In genomic region chr6:123515715-123516114, GRCh38 we compare ENCODE assay signal across 21 cellular contexts.
A peak's percentile ranks its signal among the peaks of the same experiment; 100 is the strongest.
DNase-seq lines count a peak whose midpoint lies in the region; ATAC-seq, FAIRE-seq and TF ChIP-seq lines count a peak whose summit lies in the region.
"Had no signal": no experiment of that assay in that cellular context is flagged by ENCODE, and none has a peak within 500 bp of the region (broad histone marks: within the 10 kb centered on the region; RNA-seq: fewer than 3 reads in every experiment).

No MANE protein-coding gene starts in this region.

- H3K36me3 Mint-ChIP-seq in astrocyte (ENCODE audit: low read depth, unreplicated experiment), result no peaks in the 10 kb centered on the region
- no peaks in the 10 kb centered on the region for H3K36me3 Mint-ChIP-seq in effector memory CD8-positive, alpha-beta T cell (ENCODE audit: insufficient read depth)

- FAIRE-seq in HepG2 (lab: Jason Lieb, UNC) (no peak), astrocyte (lab: Jason Lieb, UNC) (no peak)
- FAIRE-seq: GM12892, H54 had no signal

- no peak overlapping the region for H3K4me2 ChIP-seq in HepG2 (ENCODE audit: low read depth, low read length)
- H3K4me2 ChIP-seq in astrocyte (ENCODE audit: low read length), result no peak overlapping the region
- H3K4me2 ChIP-seq: KMS-11 had no signal

- TF ChIP-seq CTCF in HepG2 (CRISPR knock-in tag; IDR thresholded peaks at IDR 0.05), result no peak
- TF ChIP-seq CTCF in right lobe of liver (IDR thresholded peaks at IDR 0.05), result no peak
- TF ChIP-seq CTCF in astrocyte (IDR thresholded peaks at IDR 0.05; ENCODE audit: insufficient read depth, low read depth, low read length), result no peak
- no peak for TF ChIP-seq CTCF in omental fat pad (IDR thresholded peaks at IDR 0.05)
- no peak for TF ChIP-seq CTCF in GM10266 (IDR thresholded peaks at IDR 0.05; ENCODE audit: control insufficient read depth, insufficient read depth, low read depth, missing control alignments)

- H3K79me2 ChIP-seq in HepG2 (ENCODE audit: insufficient read depth, low read length), result no peaks in the 10 kb centered on the region
- no peaks in the 10 kb centered on the region for H3K79me2 ChIP-seq in astrocyte (ENCODE audit: insufficient read depth, low read length)

- H3K9ac ChIP-seq in HepG2 (ENCODE audit: insufficient read depth, low read depth, low read length), result no peak overlapping the region
- H3K9ac ChIP-seq in astrocyte (ENCODE audit: low read length), result no peak overlapping the region
- H3K9ac ChIP-seq: KMS-11 had no signal

- H3K9me3 ChIP-seq in HepG2 (ENCODE audit: low read length), result no peaks in the 10 kb centered on the region
- H3K9me3 ChIP-seq in right lobe of liver, result no peaks in the 10 kb centered on the region
- no peaks in the 10 kb centered on the region for H3K9me3 ChIP-seq in astrocyte (ENCODE audit: insufficient read depth, low read depth, low read length)
- no peaks in the 10 kb centered on the region for H3K9me3 ChIP-seq in aorta (ENCODE audit: control insufficient read depth, low read length)
- H3K9me3 ChIP-seq: MG63 had no signal

- H4K20me1 ChIP-seq in HepG2 (ENCODE audit: insufficient read depth, low read length), result no peaks in the 10 kb centered on the region
- H4K20me1 ChIP-seq in astrocyte (ENCODE audit: insufficient read depth, low read length), result no peaks in the 10 kb centered on the region

- no peaks in the 10 kb centered on the region for H3K9me3 Mint-ChIP-seq in astrocyte (ENCODE audit: unreplicated experiment)
- H3K9me3 Mint-ChIP-seq in effector memory CD8-positive, alpha-beta T cell, result peaks cover 0 to 5% of the 10 kb centered on the region in 2 donors

- H3K27ac ChIP-seq in HepG2 (ENCODE audit: extremely low read length, insufficient read depth, low read length) (no peak overlapping the region), right lobe of liver (no peak overlapping the region), astrocyte (ENCODE audit: low read depth, low read length) (no peak overlapping the region), aorta (ENCODE audit: low read depth in 1 of 2, low read length in 2 of 2) (no peak overlapping the region)
- H3K27ac ChIP-seq: KMS-11 had no signal

- TF ChIP-seq POLR2A in HepG2 (IDR thresholded peaks at IDR 0.05; ENCODE audit: insufficient read depth in 1 of 2, low read depth in 2 of 2, low read length in 2 of 2), result no peak
- TF ChIP-seq POLR2A in right lobe of liver (IDR thresholded peaks at IDR 0.05), result no peak

- no peak overlapping the region for H3K4me3 Mint-ChIP-seq in astrocyte (ENCODE audit: unreplicated experiment)
- H3K4me3 Mint-ChIP-seq in effector memory CD8-positive, alpha-beta T cell, result no peak overlapping the region
- H3K4me3 Mint-ChIP-seq: B cell; CD4-positive, alpha-beta T cell had no signal

- no TSS peak for BruUV-seq in HepG2 (replicated peaks; lab: Mats Ljungman, UMichigan)

- no peaks in the 10 kb centered on the region for H3K27me3 Mint-ChIP-seq in astrocyte (ENCODE audit: low read depth, unreplicated experiment)
- no peaks in the 10 kb centered on the region for H3K27me3 Mint-ChIP-seq in effector memory CD8-positive, alpha-beta T cell
- H3K27me3 Mint-ChIP-seq: B cell; CD4-positive, alpha-beta T cell had no signal

- CTCF ChIA-PET in HepG2 (lab: Yijun Ruan, JAX; ENCODE audit: low intra/inter-chr PET ratio, low total read pairs), result no interaction called here

- peak overlapping the region; percentile 77 for H3K27ac Mint-ChIP-seq in astrocyte (ENCODE audit: unreplicated experiment)
- no peak overlapping the region for H3K27ac Mint-ChIP-seq in effector memory CD8-positive, alpha-beta T cell
- H3K27ac Mint-ChIP-seq: B cell; CD4-positive, alpha-beta T cell had no signal

- TF ChIP-seq EP300 in HepG2 (IDR thresholded peaks at IDR 0.05; ENCODE audit: low read depth in 2 of 2, low read length in 2 of 2) (no peak), HepG2 (CRISPR knock-in tag; IDR thresholded peaks at IDR 0.05; ENCODE audit: borderline replicate concordance) (no peak)

- no peaks in the 10 kb centered on the region for H3K36me3 ChIP-seq in HepG2 (replicated peaks in 1 of 2; ENCODE audit: control insufficient read depth in 1 of 2, insufficient read depth in 2 of 2, low read length in 2 of 2)
- no peaks in the 10 kb centered on the region for H3K36me3 ChIP-seq in right lobe of liver
- no peaks in the 10 kb centered on the region for H3K36me3 ChIP-seq in astrocyte (ENCODE audit: insufficient read depth, low read length)
- H3K36me3 ChIP-seq in aorta (ENCODE audit: control insufficient read depth in 1 of 2, insufficient read depth in 2 of 2, low read length in 1 of 2), result no peaks in the 10 kb centered on the region
- H3K36me3 ChIP-seq: MG63 had no signal

- no peak for DNase-seq in HepG2 (ENCODE audit: low spot score)
- no peak for DNase-seq in right lobe of liver
- DNase-seq in astrocyte (ENCODE audit: low read depth), result no peak
- DNase-seq in omental fat pad (ENCODE audit: low spot score), result no peak
- no peak for DNase-seq in aorta
- DNase-seq in effector memory CD8-positive, alpha-beta T cell, result no peak
- no peak for DNase-seq in GM10266 (ENCODE audit: extremely low spot score)
- no peak for DNase-seq in DMS114 treated with DMSO at 0.1 percent for 48 hours (lab: John Stamatoyannopoulos, UW; ENCODE audit: unreplicated experiment)
- DNase-seq: Calu3; CD4-positive, alpha-beta T cell; DMS79; MG63; NCI-H187 treated with DMSO at 0.1 percent for 48 hours; NCI-H2171 treated with DMSO at 0.1 percent for 48 hours; NCI-H510A; NCI-H82; SHP77 treated with DMSO at 0.1 percent for 48 hours had no signal

- H3K4me3 ChIP-seq in HepG2 (replicated peaks in 1 of 3; ENCODE audit: insufficient read depth in 1 of 3, low read depth in 2 of 3, low read length in 3 of 3) (no peak overlapping the region), right lobe of liver (no peak overlapping the region), astrocyte (ENCODE audit: insufficient read depth, low read depth, low read length) (no peak overlapping the region), aorta (ENCODE audit: low read length in 2 of 2) (no peak overlapping the region)
- H3K4me3 ChIP-seq: MG63 had no signal

- 2% methylated on average over 2 of the region's 2 CpGs for WGBS in HepG2 (ENCODE audit: low lambda C conversion rate)
- 55% methylated on average over 2 of the region's 2 CpGs for WGBS in right lobe of liver (ENCODE audit: insufficient coverage, low coverage, low lambda C conversion rate, missing lambda C conversion rate)
- WGBS in aorta, 2 donors, result 31% methylated on average over 2 of the region's 2 CpGs

- no peaks in the 10 kb centered on the region for H3K27me3 ChIP-seq in HepG2 (ENCODE audit: control insufficient read depth in 1 of 2, insufficient read depth in 2 of 2, low read length in 2 of 2)
- H3K27me3 ChIP-seq in right lobe of liver, result no peaks in the 10 kb centered on the region
- H3K27me3 ChIP-seq in astrocyte (ENCODE audit: insufficient read depth, low read length), result no peaks in the 10 kb centered on the region
- H3K27me3 ChIP-seq in aorta (ENCODE audit: control insufficient read depth in 1 of 2, insufficient read depth in 2 of 2, low read length in 1 of 2), result no peaks in the 10 kb centered on the region
- H3K27me3 ChIP-seq: MG63 had no signal

- in situ Hi-C loops in HepG2 (cut with HindIII; ENCODE audit: extremely low pct_ligation_motif_present, low pct_unique_long_range_greater_than_20kb), result no loop called here

- peaks cover 4% of the 10 kb centered on the region for H3K4me1 Mint-ChIP-seq in astrocyte (ENCODE audit: low read depth, unreplicated experiment)
- H3K4me1 Mint-ChIP-seq in effector memory CD8-positive, alpha-beta T cell (ENCODE audit: low read depth in 2 of 2), result no peaks in the 10 kb centered on the region
- H3K4me1 Mint-ChIP-seq: B cell had no signal

- H2AFZ ChIP-seq in HepG2 (ENCODE audit: low read length) (peak overlapping the region; percentile 7), astrocyte (ENCODE audit: low read depth, low read length) (no peak overlapping the region)

- TF ChIP-seq RAD21 in HepG2 (CRISPR knock-in tag; IDR thresholded peaks at IDR 0.05), result no peak

- no peaks in the 10 kb centered on the region for H3K4me1 ChIP-seq in HepG2 (ENCODE audit: insufficient read depth, low read length)
- no peaks in the 10 kb centered on the region for H3K4me1 ChIP-seq in right lobe of liver
- no peaks in the 10 kb centered on the region for H3K4me1 ChIP-seq in astrocyte (ENCODE audit: insufficient read depth, low read length)
- no peaks in the 10 kb centered on the region for H3K4me1 ChIP-seq in aorta (ENCODE audit: control insufficient read depth in 1 of 2, insufficient read depth in 2 of 2, low read length in 2 of 2)

- POLR2A ChIA-PET in HepG2 (lab: Yijun Ruan, JAX), result no interaction called here

- intact Hi-C loops in HepG2 (cut with micrococcal nuclease; ENCODE audit: unreplicated experiment), result no loop called here
- intact Hi-C loops in right lobe of liver (cut with DNase I), result no loop called here
- intact Hi-C loops in aorta (cut with DNase I), result no loop called here

- ATAC-seq in HepG2, result no peak
- no peak for ATAC-seq in right lobe of liver
- peak; percentile 52 for ATAC-seq in omental fat pad (ENCODE audit: low FRiP score)
- peak; percentile 55 for ATAC-seq in aorta (ENCODE audit: low FRiP score)
- no peak for ATAC-seq in effector memory CD8-positive, alpha-beta T cell (replicated peaks)

TF ChIP-seq in HepG2, 621 proteins besides CTCF, POLR2A, EP300 and RAD21 (continues in another document):
- TF ChIP-seq ATF4 (CRISPR knock-in tag; IDR thresholded peaks at IDR 0.05) (peak in 1 of 2 experiments; percentile 90; a peak in 2 of 4 replicates), MAFK (conservative IDR thresholded peaks at IDR 0.05 in 1 of 2, IDR thresholded peaks at IDR 0.05 in 1 of 2; ENCODE audit: low read length in 2 of 2) (peak; percentile 49 to 66)

Comparison
In these comparisons a context has a peak if more than half of its experiments do, and no peak if none do; other contexts are left out.
1. ATAC-seq: peak in omental fat pad (single experiment) and aorta (single experiment); none in HepG2 (single experiment), right lobe of liver (0 of 4) and effector memory CD8-positive, alpha-beta T cell (single experiment).